12 cellular contexts compared by ENCODE assay signal in the genomic region with DNA sequence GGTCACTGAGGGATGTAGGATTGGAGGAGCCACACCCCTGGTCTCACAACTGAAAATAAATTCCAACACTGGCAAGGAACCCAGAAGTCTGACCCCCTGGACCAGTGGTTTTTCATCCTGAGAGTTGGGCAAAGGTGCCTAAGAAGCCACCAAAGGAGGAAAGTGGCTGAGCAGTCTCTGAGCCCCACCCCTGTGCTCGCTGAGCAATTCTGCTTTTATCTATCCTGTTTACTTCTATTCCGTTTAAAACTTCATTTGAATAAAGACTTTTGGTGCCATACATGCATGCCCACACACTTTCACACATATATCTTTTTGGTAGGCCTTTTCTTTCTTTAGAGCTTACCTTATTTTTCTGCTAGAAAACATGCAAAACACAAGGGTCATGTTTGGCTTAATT. TPM values are rescaled to one million over a fixed set of nuclear protein-coding genes. Genes with fewer than 3 reads are reported as not detected.
"Had no signal": no experiment of that assay in that cellular context is flagged by ENCODE, and none has a peak within 500 bp of the region (broad histone marks: within the 10 kb centered on the region; RNA-seq: fewer than 3 reads in every experiment).

No MANE protein-coding gene starts in this region.

- ATAC-seq: natural killer cell; stimulated activated naive CD8-positive, alpha-beta T cell treated with anti-CD3 and anti-CD28 coated beads, Interleukin-15, Interleukin-2, amounts not matched to agents 100 U/mL and 50 U/mL, for 24 hours had no signal

- DNase-seq: activated naive CD4-positive, alpha-beta T cell treated with anti-CD3 and anti-CD28 coated beads, Interleukin-2, amount 10 ng/mL, durations not matched to agents 7 days and 5 days; adrenal gland; islet precursor cell; natural killer cell; stimulated activated CD4-positive, alpha-beta T cell treated with anti-CD3 and anti-CD28 coated beads, Interleukin-15, amount 100 ng/mL, for 24 hours; stimulated activated CD4-positive, alpha-beta T cell treated with anti-CD3 and anti-CD28 coated beads, Interleukin-4, amount 100 ng/mL, for 1 hour; stimulated activated naive CD8-positive, alpha-beta T cell treated with anti-CD3 and anti-CD28 coated beads, Interleukin-15, Interleukin-2, amounts not matched to agents 100 U/mL and 50 U/mL, for 24 hours had no signal

- H3K36me3 ChIP-seq: adrenal gland, neutrophil, right atrium auricular region, suprapubic skin, upper lobe of left lung had no signal

- H3K27ac Mint-ChIP-seq: activated naive CD4-positive, alpha-beta T cell treated with anti-CD3 and anti-CD28 coated beads, Interleukin-2, amount 10 ng/mL, durations not matched to agents 7 days and 5 days; natural killer cell had no signal

- H3K4me1 Mint-ChIP-seq: natural killer cell had no signal

- H3K4me1 ChIP-seq: adrenal gland, right atrium auricular region, suprapubic skin, upper lobe of left lung had no signal

- H3K27me3 ChIP-seq: adrenal gland, right atrium auricular region, suprapubic skin, upper lobe of left lung had no signal

- H3K27ac ChIP-seq: adrenal gland, neutrophil, right atrium auricular region, suprapubic skin, upper lobe of left lung had no signal

- H3K9me3 ChIP-seq: adrenal gland, neutrophil, right atrium auricular region, suprapubic skin, upper lobe of left lung had no signal

- H3K36me3 Mint-ChIP-seq: natural killer cell had no signal

- H3K4me3 ChIP-seq: adrenal gland, right atrium auricular region, suprapubic skin, upper lobe of left lung had no signal

- H3K4me3 Mint-ChIP-seq: activated naive CD4-positive, alpha-beta T cell treated with anti-CD3 and anti-CD28 coated beads, Interleukin-2, amount 10 ng/mL, durations not matched to agents 7 days and 5 days; natural killer cell had no signal

RNA-seq across cellular contexts. Expression of a gene that starts 13.9 kb away (rescaled TPM):
- total RNA-seq: lung microvascular endothelial cell had no signal
